38 cellular contexts compared by ENCODE assay signal in genomic region chr6:67292169-67292568, GRCh38.
"Had no signal": no experiment of that assay in that cellular context is flagged by ENCODE, and none has a peak within 500 bp of the region (broad histone marks: within the 10 kb centered on the region; RNA-seq: fewer than 3 reads in every experiment).

No MANE protein-coding gene starts in this region.

- H3K36me3 Mint-ChIP-seq: activated CD8-positive, alpha-beta memory T cell treated with anti-CD3 and anti-CD28 coated beads, Interleukin-2, amount 10 ng/mL, durations not matched to agents 7 days and 5 days; activated naive CD4-positive, alpha-beta T cell treated with anti-CD3 and anti-CD28 coated beads, Interleukin-2, amount 50 U/mL, for 72 hours; activated naive CD8-positive, alpha-beta T cell treated with anti-CD3 and anti-CD28 coated beads for 36 hours had no signal

- H3K27me3 ChIP-seq: adrenal gland, body of pancreas, brain microvascular endothelial cell, breast epithelium had no signal

- H3K4me3 Mint-ChIP-seq: activated CD4-positive, alpha-beta memory T cell treated with anti-CD3 and anti-CD28 coated beads, Interleukin-2, amount 10 ng/mL, durations not matched to agents 7 days and 5 days; activated CD4-positive, alpha-beta T cell treated with anti-CD3 and anti-CD28 coated beads for 36 hours; activated CD4-positive, alpha-beta T cell treated with anti-CD3 and anti-CD28 coated beads, Interleukin-2, amount 10 ng/mL, durations not matched to agents 7 days and 5 days; activated CD8-positive, alpha-beta memory T cell treated with anti-CD3 and anti-CD28 coated beads, Interleukin-2, amount 10 ng/mL, durations not matched to agents 7 days and 5 days; activated CD8-positive, alpha-beta T cell treated with anti-CD3 and anti-CD28 coated beads, Interleukin-2, amount 10 ng/mL, durations not matched to agents 7 days and 5 days; activated naive CD4-positive, alpha-beta T cell treated with anti-CD3 and anti-CD28 coated beads for 36 hours; activated naive CD8-positive, alpha-beta T cell treated with anti-CD3 and anti-CD28 coated beads for 36 hours; activated T-cell treated with anti-CD3 and anti-CD28 coated beads, Interleukin-2, amount 50 U/mL, for 24 hours; activated T-cell treated with anti-CD3 and anti-CD28 coated beads, Interleukin-2, amount 50 U/mL, for 72 hours; activated T-helper 1 cell treated with anti-CD3 and anti-CD28 coated beads, Interleukin-12 subunit alpha, Interleukin-12 subunit beta, Interleukin-2, Interleukin-4 antibody, amounts not matched to agents 30 ng/mL and 10 ng/mL and 1 ng/mL, durations not matched to agents 14 hours and 24 hours and 36 hours; activated T-helper 17 cell treated with anti-CD3 and anti-CD28 coated beads, Interleukin-2, amount 50 U/mL, for 72 hours; T-helper 1 cell treated with Interleukin-12 subunit alpha and Interleukin-12 subunit beta and Interleukin-4 antibody, amounts not matched to agents 30 μg/mL and 1 μg/mL, for 36 hours; T-helper 2 cell treated with Interferon-gamma antibody and Interleukin-4, amounts not matched to agents 5 μg/mL and 100 μg/mL, for 36 hours; WTC11 had no signal

- H3K27ac ChIP-seq: adrenal gland, body of pancreas, brain microvascular endothelial cell, breast epithelium, WERI-Rb-1 had no signal

- H3K4me1 ChIP-seq: adrenal gland, body of pancreas, breast epithelium had no signal

- ATAC-seq: activated CD4-positive, alpha-beta T cell treated with anti-CD3 and anti-CD28 coated beads for 36 hours; activated CD4-positive, CD25-positive, alpha-beta regulatory T cell treated with anti-CD3 and anti-CD28 coated beads, Interleukin-2, amount 50 U/mL, for 24 hours; activated CD8-positive, alpha-beta memory T cell treated with anti-CD3 and anti-CD28 coated beads, Interleukin-2, amount 10 ng/mL, durations not matched to agents 7 days and 5 days; activated CD8-positive, alpha-beta T cell treated with anti-CD3 and anti-CD28 coated beads, Interleukin-2, amount 10 ng/mL, durations not matched to agents 7 days and 5 days; activated naive CD4-positive, alpha-beta T cell treated with anti-CD3 and anti-CD28 coated beads, Interleukin-2, amount 50 U/mL, for 72 hours; activated T-cell treated with anti-CD3 and anti-CD28 coated beads, Interleukin-2, amount 50 U/mL, for 72 hours; activated T-helper 17 cell treated with anti-CD3 and anti-CD28 coated beads, Interleukin-2, amount 50 U/mL, for 72 hours; body of pancreas; WTC11 had no signal

- FAIRE-seq: astrocyte, TTC549 had no signal

- H3K27ac Mint-ChIP-seq: activated CD4-positive, alpha-beta memory T cell treated with anti-CD3 and anti-CD28 coated beads, Interleukin-2, amount 10 ng/mL, durations not matched to agents 7 days and 5 days; activated CD4-positive, alpha-beta T cell treated with anti-CD3 and anti-CD28 coated beads for 36 hours; activated CD4-positive, alpha-beta T cell treated with anti-CD3 and anti-CD28 coated beads, Interleukin-2, amount 10 ng/mL, durations not matched to agents 7 days and 5 days; activated CD8-positive, alpha-beta memory T cell treated with anti-CD3 and anti-CD28 coated beads, Interleukin-2, amount 10 ng/mL, durations not matched to agents 7 days and 5 days; activated CD8-positive, alpha-beta T cell treated with anti-CD3 and anti-CD28 coated beads, Interleukin-2, amount 10 ng/mL, durations not matched to agents 7 days and 5 days; activated naive CD4-positive, alpha-beta T cell treated with anti-CD3 and anti-CD28 coated beads for 36 hours; activated naive CD4-positive, alpha-beta T cell treated with anti-CD3 and anti-CD28 coated beads, Interleukin-2, amount 50 U/mL, for 72 hours; activated naive CD8-positive, alpha-beta T cell treated with anti-CD3 and anti-CD28 coated beads for 36 hours; activated T-cell treated with anti-CD3 and anti-CD28 coated beads, Interleukin-2, amount 50 U/mL, for 24 hours; activated T-cell treated with anti-CD3 and anti-CD28 coated beads, Interleukin-2, amount 50 U/mL, for 72 hours; activated T-helper 1 cell treated with anti-CD3 and anti-CD28 coated beads, Interleukin-12 subunit alpha, Interleukin-12 subunit beta, Interleukin-2, Interleukin-4 antibody, amounts not matched to agents 30 ng/mL and 10 ng/mL and 1 ng/mL, durations not matched to agents 14 hours and 24 hours and 36 hours; activated T-helper 17 cell treated with anti-CD3 and anti-CD28 coated beads, Interleukin-2, amount 50 U/mL, for 72 hours; T-helper 1 cell treated with Interleukin-12 subunit alpha and Interleukin-12 subunit beta and Interleukin-4 antibody, amounts not matched to agents 30 μg/mL and 1 μg/mL, for 36 hours; T-helper 2 cell treated with Interferon-gamma antibody and Interleukin-4, amounts not matched to agents 5 μg/mL and 100 μg/mL, for 36 hours; WTC11 had no signal

- H3K9me3 Mint-ChIP-seq: activated T-helper 17 cell treated with anti-CD3 and anti-CD28 coated beads, Interleukin-2, amount 50 U/mL, for 72 hours had no signal

- DNase-seq: activated CD4-positive, alpha-beta memory T cell treated with anti-CD3 and anti-CD28 coated beads, Interleukin-2, amount 10 ng/mL, durations not matched to agents 7 days and 5 days; activated CD4-positive, alpha-beta T cell treated with anti-CD3 and anti-CD28 coated beads for 1 hour; activated CD4-positive, alpha-beta T cell treated with anti-CD3 and anti-CD28 coated beads for 36 hours; activated CD4-positive, alpha-beta T cell treated with anti-CD3 and anti-CD28 coated beads for 48 hours; activated CD4-positive, alpha-beta T cell treated with anti-CD3 and anti-CD28 coated beads, Interleukin-2, amount 10 ng/mL, durations not matched to agents 7 days and 5 days; activated CD4-positive, alpha-beta T cell treated with anti-CD3 and anti-CD28 coated beads, Interleukin-2, amount 50 U/mL, for 48 hours; activated CD4-positive, CD25-positive, alpha-beta regulatory T cell; activated CD8-positive, alpha-beta memory T cell treated with anti-CD3 and anti-CD28 coated beads for 24 hours; activated CD8-positive, alpha-beta memory T cell treated with anti-CD3 and anti-CD28 coated beads, Interleukin-2, amount 10 ng/mL, durations not matched to agents 7 days and 5 days; activated CD8-positive, alpha-beta memory T cell treated with anti-CD3 and anti-CD28 coated beads, Interleukin-2, amount 50 U/mL, for 48 hours; activated CD8-positive, alpha-beta T cell treated with anti-CD3 and anti-CD28 coated beads, Interleukin-2, amount 10 ng/mL, durations not matched to agents 7 days and 5 days; activated effector memory CD4-positive, alpha-beta T cell treated with anti-CD3 and anti-CD28 coated beads, Interleukin-2, amount 50 U/mL, for 16 hours; activated gamma-delta T cell treated with Interleukin-2 at 50 U/mL for 16 hours; activated naive CD4-positive, alpha-beta T cell; activated naive CD4-positive, alpha-beta T cell treated with anti-CD3 and anti-CD28 coated beads for 36 hours; activated naive CD4-positive, alpha-beta T cell treated with anti-CD3 and anti-CD28 coated beads, Interleukin-2, amount 50 U/mL, for 16 hours; activated naive CD8-positive, alpha-beta T cell treated with anti-CD3 and anti-CD28 coated beads for 36 hours; activated T-cell treated with anti-CD3 and anti-CD28 coated beads, Interleukin-2, amount 50 U/mL, for 24 hours; activated T-cell treated with anti-CD3 and anti-CD28 coated beads, Interleukin-2, amount 50 U/mL, for 72 hours; adrenal gland; amniotic stem cell; aorta; body of pancreas; brain microvascular endothelial cell; central memory CD4-positive, alpha-beta T cell; T-helper 2 cell; T-helper 9 cell; WERI-Rb-1 had no signal

- H3K9me3 ChIP-seq: adrenal gland, body of pancreas had no signal

- H3K27me3 Mint-ChIP-seq: activated CD4-positive, alpha-beta memory T cell treated with anti-CD3 and anti-CD28 coated beads, Interleukin-2, amount 10 ng/mL, durations not matched to agents 7 days and 5 days; activated CD4-positive, alpha-beta T cell treated with anti-CD3 and anti-CD28 coated beads for 36 hours; activated CD4-positive, alpha-beta T cell treated with anti-CD3 and anti-CD28 coated beads, Interleukin-2, amount 10 ng/mL, durations not matched to agents 7 days and 5 days; activated CD8-positive, alpha-beta memory T cell treated with anti-CD3 and anti-CD28 coated beads, Interleukin-2, amount 10 ng/mL, durations not matched to agents 7 days and 5 days; activated naive CD8-positive, alpha-beta T cell treated with anti-CD3 and anti-CD28 coated beads for 36 hours; activated T-cell treated with anti-CD3 and anti-CD28 coated beads, Interleukin-2, amount 50 U/mL, for 24 hours; activated T-helper 17 cell treated with anti-CD3 and anti-CD28 coated beads, Interleukin-2, amount 50 U/mL, for 72 hours had no signal

- H3K4me1 Mint-ChIP-seq: activated CD4-positive, alpha-beta memory T cell treated with anti-CD3 and anti-CD28 coated beads, Interleukin-2, amount 10 ng/mL, durations not matched to agents 7 days and 5 days; activated CD4-positive, alpha-beta T cell treated with anti-CD3 and anti-CD28 coated beads for 36 hours; activated CD4-positive, alpha-beta T cell treated with anti-CD3 and anti-CD28 coated beads, Interleukin-2, amount 10 ng/mL, durations not matched to agents 7 days and 5 days; activated CD8-positive, alpha-beta memory T cell treated with anti-CD3 and anti-CD28 coated beads, Interleukin-2, amount 10 ng/mL, durations not matched to agents 7 days and 5 days; activated naive CD8-positive, alpha-beta T cell treated with anti-CD3 and anti-CD28 coated beads for 36 hours; activated T-helper 17 cell treated with anti-CD3 and anti-CD28 coated beads, Interleukin-2, amount 50 U/mL, for 72 hours; WTC11 had no signal

- H3K36me3 ChIP-seq: adrenal gland, brain microvascular endothelial cell, breast epithelium, WERI-Rb-1 had no signal

- H3K4me3 ChIP-seq: adrenal gland, body of pancreas, breast epithelium had no signal
